In genomic region chr7:149354119-149354518, GRCh38 we compare ENCODE assay signal across 33 cellular contexts.
"Had no signal": no experiment of that assay in that cellular context is flagged by ENCODE, and none has a peak within 500 bp of the region (broad histone marks: within the 10 kb centered on the region; RNA-seq: fewer than 3 reads in every experiment).

No MANE protein-coding gene starts in this region.

- ATAC-seq: activated CD8-positive, alpha-beta memory T cell treated with anti-CD3 and anti-CD28 coated beads, Interleukin-2, amount 10 ng/mL, durations not matched to agents 7 days and 5 days; effector memory CD8-positive, alpha-beta T cell; heart left ventricle; psoas muscle; stimulated activated effector memory CD8-positive, alpha-beta T cell treated with anti-CD3 and anti-CD28 coated beads, Interleukin-12 subunit alpha, Interleukin-12 subunit beta, amount 100 ng/mL, for 72 hours; stimulated activated naive CD8-positive, alpha-beta T cell treated with anti-CD3 and anti-CD28 coated beads, Interleukin-15, amount 100 ng/mL, for 72 hours; T-helper 17 cell; WTC11 had no signal

- H3K4me1 Mint-ChIP-seq: activated CD4-positive, alpha-beta memory T cell treated with anti-CD3 and anti-CD28 coated beads, Interleukin-2, amount 10 ng/mL, durations not matched to agents 7 days and 5 days; activated CD4-positive, alpha-beta T cell treated with anti-CD3 and anti-CD28 coated beads, Interleukin-2, amount 10 ng/mL, durations not matched to agents 7 days and 5 days; activated CD8-positive, alpha-beta memory T cell treated with anti-CD3 and anti-CD28 coated beads, Interleukin-2, amount 10 ng/mL, durations not matched to agents 7 days and 5 days; activated naive CD4-positive, alpha-beta T cell treated with anti-CD3 and anti-CD28 coated beads, Interleukin-2, amount 10 ng/mL, durations not matched to agents 7 days and 5 days; activated naive CD8-positive, alpha-beta T cell treated with anti-CD3 and anti-CD28 coated beads, Interleukin-2, amount 10 ng/mL, durations not matched to agents 7 days and 5 days; brain; naive B cell; nephron progenitor cell; stimulated activated effector memory CD8-positive, alpha-beta T cell treated with anti-CD3 and anti-CD28 coated beads, Interleukin-12 subunit alpha, Interleukin-12 subunit beta, amount 100 ng/mL, for 72 hours; stimulated activated naive CD8-positive, alpha-beta T cell treated with anti-CD3 and anti-CD28 coated beads, Interleukin-15, amount 100 ng/mL, for 72 hours; T-helper 17 cell had no signal

- H3K36me3 ChIP-seq: ascending aorta, cardiac muscle cell, heart left ventricle, left ventricle myocardium inferior, neutrophil, ovary, sigmoid colon, thyroid gland, upper lobe of left lung, vagina had no signal

- H3K36me3 Mint-ChIP-seq: activated CD8-positive, alpha-beta memory T cell treated with anti-CD3 and anti-CD28 coated beads, Interleukin-2, amount 10 ng/mL, durations not matched to agents 7 days and 5 days; activated naive CD4-positive, alpha-beta T cell treated with anti-CD3 and anti-CD28 coated beads, Interleukin-2, amount 10 ng/mL, durations not matched to agents 7 days and 5 days; activated naive CD8-positive, alpha-beta T cell treated with anti-CD3 and anti-CD28 coated beads, Interleukin-2, amount 10 ng/mL, durations not matched to agents 7 days and 5 days; brain; stimulated activated effector memory CD8-positive, alpha-beta T cell treated with anti-CD3 and anti-CD28 coated beads, Interleukin-12 subunit alpha, Interleukin-12 subunit beta, amount 100 ng/mL, for 72 hours had no signal

- H3K27ac ChIP-seq: ascending aorta, cardiac muscle cell, heart left ventricle, left ventricle myocardium inferior, neutrophil, ovary, psoas muscle, sigmoid colon, thyroid gland, upper lobe of left lung, vagina had no signal

- H3K27me3 Mint-ChIP-seq: stimulated activated naive CD8-positive, alpha-beta T cell treated with anti-CD3 and anti-CD28 coated beads, Interleukin-15, amount 100 ng/mL, for 72 hours had no signal

- H3K4me3 Mint-ChIP-seq: activated CD4-positive, alpha-beta memory T cell treated with anti-CD3 and anti-CD28 coated beads, Interleukin-2, amount 10 ng/mL, durations not matched to agents 7 days and 5 days; activated CD4-positive, alpha-beta T cell treated with anti-CD3 and anti-CD28 coated beads, Interleukin-2, amount 10 ng/mL, durations not matched to agents 7 days and 5 days; activated CD8-positive, alpha-beta memory T cell treated with anti-CD3 and anti-CD28 coated beads, Interleukin-2, amount 10 ng/mL, durations not matched to agents 7 days and 5 days; activated naive CD4-positive, alpha-beta T cell treated with anti-CD3 and anti-CD28 coated beads, Interleukin-2, amount 10 ng/mL, durations not matched to agents 7 days and 5 days; activated naive CD8-positive, alpha-beta T cell treated with anti-CD3 and anti-CD28 coated beads, Interleukin-2, amount 10 ng/mL, durations not matched to agents 7 days and 5 days; brain; effector memory CD8-positive, alpha-beta T cell; nephron progenitor cell; stimulated activated effector memory CD8-positive, alpha-beta T cell treated with anti-CD3 and anti-CD28 coated beads, Interleukin-12 subunit alpha, Interleukin-12 subunit beta, amount 100 ng/mL, for 72 hours; stimulated activated naive CD8-positive, alpha-beta T cell treated with anti-CD3 and anti-CD28 coated beads, Interleukin-15, amount 100 ng/mL, for 72 hours; T-helper 17 cell had no signal

- DNase-seq: activated CD4-positive, alpha-beta memory T cell treated with anti-CD3 and anti-CD28 coated beads, Interleukin-2, amount 10 ng/mL, durations not matched to agents 7 days and 5 days; activated CD4-positive, alpha-beta T cell treated with anti-CD3 and anti-CD28 coated beads for 1 hour; activated CD4-positive, alpha-beta T cell treated with anti-CD3 and anti-CD28 coated beads, Interleukin-2, amount 10 ng/mL, durations not matched to agents 7 days and 5 days; activated CD8-positive, alpha-beta memory T cell treated with anti-CD3 and anti-CD28 coated beads, Interleukin-2, amount 10 ng/mL, durations not matched to agents 7 days and 5 days; activated effector memory CD4-positive, alpha-beta T cell treated with anti-CD3 and anti-CD28 coated beads, Interleukin-2, amount 50 U/mL, for 16 hours; activated naive CD4-positive, alpha-beta T cell treated with anti-CD3 and anti-CD28 coated beads, Interleukin-2, amount 10 ng/mL, durations not matched to agents 7 days and 5 days; activated naive CD8-positive, alpha-beta T cell treated with anti-CD3 and anti-CD28 coated beads, Interleukin-2, amount 10 ng/mL, durations not matched to agents 7 days and 5 days; activated T-cell treated with anti-CD3 and anti-CD28 coated beads for 4 hours; cortex of kidney; effector memory CD8-positive, alpha-beta T cell; erythroblast; heart left ventricle; left ventricle myocardium inferior; naive B cell; nephron progenitor cell; ovary; psoas muscle; sigmoid colon; small intestine; stimulated activated CD4-positive, alpha-beta T cell treated with anti-CD3 and anti-CD28 coated beads, Interleukin-4, amount 100 ng/mL, for 24 hours; stimulated activated naive CD8-positive, alpha-beta T cell treated with anti-CD3 and anti-CD28 coated beads, Interleukin-15, amount 100 ng/mL, for 72 hours; T-helper 17 cell; T1000; thyroid gland had no signal

- H3K4me3 ChIP-seq: ascending aorta, cardiac muscle cell, heart left ventricle, left ventricle myocardium inferior, lung, ovary, psoas muscle, sigmoid colon, thyroid gland, upper lobe of left lung, vagina had no signal

- H3K9me3 ChIP-seq: ascending aorta, neutrophil, psoas muscle, thyroid gland, vagina had no signal

- H3K27ac Mint-ChIP-seq: activated CD4-positive, alpha-beta memory T cell treated with anti-CD3 and anti-CD28 coated beads, Interleukin-2, amount 10 ng/mL, durations not matched to agents 7 days and 5 days; activated CD4-positive, alpha-beta T cell treated with anti-CD3 and anti-CD28 coated beads, Interleukin-2, amount 10 ng/mL, durations not matched to agents 7 days and 5 days; activated CD8-positive, alpha-beta memory T cell treated with anti-CD3 and anti-CD28 coated beads, Interleukin-2, amount 10 ng/mL, durations not matched to agents 7 days and 5 days; activated naive CD4-positive, alpha-beta T cell treated with anti-CD3 and anti-CD28 coated beads, Interleukin-2, amount 10 ng/mL, durations not matched to agents 7 days and 5 days; activated naive CD8-positive, alpha-beta T cell treated with anti-CD3 and anti-CD28 coated beads, Interleukin-2, amount 10 ng/mL, durations not matched to agents 7 days and 5 days; effector memory CD8-positive, alpha-beta T cell; naive B cell; nephron progenitor cell; stimulated activated effector memory CD8-positive, alpha-beta T cell treated with anti-CD3 and anti-CD28 coated beads, Interleukin-12 subunit alpha, Interleukin-12 subunit beta, amount 100 ng/mL, for 72 hours; stimulated activated naive CD8-positive, alpha-beta T cell treated with anti-CD3 and anti-CD28 coated beads, Interleukin-15, amount 100 ng/mL, for 72 hours; T-helper 17 cell; WTC11 had no signal

- H3K4me1 ChIP-seq: ascending aorta, heart left ventricle, left ventricle myocardium inferior, psoas muscle, sigmoid colon, thyroid gland, upper lobe of left lung, vagina had no signal

- H3K27me3 ChIP-seq: ascending aorta, cardiac muscle cell, heart left ventricle, neutrophil, ovary, sigmoid colon, thyroid gland, upper lobe of left lung, vagina had no signal
